Comparison of ENCODE assay signal across 39 cellular contexts in the genomic region with DNA sequence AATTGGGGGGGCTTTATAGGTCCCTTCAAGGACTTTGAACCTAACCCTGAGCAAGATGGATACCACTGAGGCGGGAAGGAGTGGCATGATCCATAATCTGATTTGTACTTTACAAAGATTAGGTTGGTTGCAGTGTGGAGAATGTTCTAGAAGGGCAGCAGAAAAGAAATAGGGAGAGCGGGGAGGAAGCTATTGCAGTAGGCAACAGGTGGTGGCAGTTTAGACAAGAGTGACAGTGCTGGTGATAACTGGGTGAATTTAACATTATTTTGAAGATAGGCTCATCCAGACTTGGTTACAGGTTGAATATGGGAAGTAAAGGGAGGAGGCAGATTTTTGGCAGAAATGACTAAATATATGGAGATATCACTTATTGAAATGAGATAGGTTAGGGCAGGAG.
"Had no signal": no experiment of that assay in that cellular context is flagged by ENCODE, and none has a peak within 500 bp of the region (broad histone marks: within the 10 kb centered on the region; RNA-seq: fewer than 3 reads in every experiment).

No MANE protein-coding gene starts in this region.

- FAIRE-seq: astrocyte, bronchial epithelial cell had no signal

- H3K4me3 Mint-ChIP-seq: activated naive CD4-positive, alpha-beta T cell treated with anti-CD3 and anti-CD28 coated beads for 36 hours; activated naive CD4-positive, alpha-beta T cell treated with anti-CD3 and anti-CD28 coated beads, Interleukin-2, amount 10 ng/mL, durations not matched to agents 7 days and 5 days; activated naive CD4-positive, alpha-beta T cell treated with anti-CD3 and anti-CD28 coated beads, Interleukin-2, amount 50 U/mL, for 24 hours; activated naive CD8-positive, alpha-beta T cell; activated naive CD8-positive, alpha-beta T cell treated with anti-CD3 and anti-CD28 coated beads for 36 hours; activated naive CD8-positive, alpha-beta T cell treated with anti-CD3 and anti-CD28 coated beads, Interleukin-2, amount 10 ng/mL, durations not matched to agents 7 days and 5 days; activated naive CD8-positive, alpha-beta T cell treated with anti-CD3 and anti-CD28 coated beads, Interleukin-2, amount 50 U/mL, for 24 hours; activated T-cell treated with anti-CD3 and anti-CD28 coated beads, Interleukin-2, amount 50 U/mL, for 24 hours; activated T-cell treated with anti-CD3 and anti-CD28 coated beads, Interleukin-2, amount 50 U/mL, for 4 hours; activated T-cell treated with anti-CD3 and anti-CD28 coated beads, Interleukin-2, amount 50 U/mL, for 72 hours; activated T-helper 1 cell treated with anti-CD3 and anti-CD28 coated beads, Interleukin-12 subunit alpha, Interleukin-12 subunit beta, Interleukin-2, Interleukin-4 antibody, amounts not matched to agents 30 ng/mL and 10 ng/mL and 1 ng/mL, durations not matched to agents 14 hours and 24 hours and 36 hours; activated T-helper 17 cell treated with anti-CD3 and anti-CD28 coated beads, Interleukin-2, amount 50 U/mL, for 72 hours; brain; central memory CD8-positive, alpha-beta T cell had no signal

- H3K36me3 Mint-ChIP-seq: activated naive CD4-positive, alpha-beta T cell treated with anti-CD3 and anti-CD28 coated beads, Interleukin-2, amount 10 ng/mL, durations not matched to agents 7 days and 5 days; activated naive CD4-positive, alpha-beta T cell treated with anti-CD3 and anti-CD28 coated beads, Interleukin-2, amount 50 U/mL, for 24 hours; activated naive CD8-positive, alpha-beta T cell; activated naive CD8-positive, alpha-beta T cell treated with anti-CD3 and anti-CD28 coated beads for 36 hours; activated naive CD8-positive, alpha-beta T cell treated with anti-CD3 and anti-CD28 coated beads, Interleukin-2, amount 10 ng/mL, durations not matched to agents 7 days and 5 days; brain had no signal

- H3K4me3 ChIP-seq: adrenal gland, ascending aorta, body of pancreas, breast epithelium, cardiac muscle cell had no signal

- H3K27ac Mint-ChIP-seq: activated naive CD4-positive, alpha-beta T cell treated with anti-CD3 and anti-CD28 coated beads for 36 hours; activated naive CD4-positive, alpha-beta T cell treated with anti-CD3 and anti-CD28 coated beads, Interleukin-2, amount 10 ng/mL, durations not matched to agents 7 days and 5 days; activated naive CD4-positive, alpha-beta T cell treated with anti-CD3 and anti-CD28 coated beads, Interleukin-2, amount 50 U/mL, for 24 hours; activated naive CD4-positive, alpha-beta T cell treated with anti-CD3 and anti-CD28 coated beads, Interleukin-2, amount 50 U/mL, for 72 hours; activated naive CD8-positive, alpha-beta T cell; activated naive CD8-positive, alpha-beta T cell treated with anti-CD3 and anti-CD28 coated beads for 36 hours; activated naive CD8-positive, alpha-beta T cell treated with anti-CD3 and anti-CD28 coated beads, Interleukin-2, amount 10 ng/mL, durations not matched to agents 7 days and 5 days; activated naive CD8-positive, alpha-beta T cell treated with anti-CD3 and anti-CD28 coated beads, Interleukin-2, amount 50 U/mL, for 24 hours; activated T-cell treated with anti-CD3 and anti-CD28 coated beads, Interleukin-2, amount 50 U/mL, for 24 hours; activated T-cell treated with anti-CD3 and anti-CD28 coated beads, Interleukin-2, amount 50 U/mL, for 72 hours; activated T-helper 1 cell treated with anti-CD3 and anti-CD28 coated beads, Interleukin-12 subunit alpha, Interleukin-12 subunit beta, Interleukin-2, Interleukin-4 antibody, amounts not matched to agents 30 ng/mL and 10 ng/mL and 1 ng/mL, durations not matched to agents 14 hours and 24 hours and 36 hours; activated T-helper 17 cell treated with anti-CD3 and anti-CD28 coated beads, Interleukin-2, amount 50 U/mL, for 72 hours; activated T-helper 2 cell treated with anti-CD3 and anti-CD28 coated beads, Interferon-gamma antibody, Interleukin-2, Interleukin-4, amounts not matched to agents 10 μg/mL and 5 μg/mL and 100 μg/mL, durations not matched to agents 14 hours and 24 hours and 36 hours; brain had no signal

- DNase-seq: activated effector memory CD4-positive, alpha-beta T cell treated with anti-CD3 and anti-CD28 coated beads, Interleukin-2, amount 50 U/mL, for 16 hours; activated effector memory CD4-positive, alpha-beta T cell treated with Interleukin-2 at 50 U/mL for 16 hours; activated gamma-delta T cell; activated gamma-delta T cell treated with Interleukin-2 at 50 U/mL for 16 hours; activated naive CD4-positive, alpha-beta T cell; activated naive CD4-positive, alpha-beta T cell treated with anti-CD3 and anti-CD28 coated beads for 36 hours; activated naive CD4-positive, alpha-beta T cell treated with anti-CD3 and anti-CD28 coated beads, Interleukin-2, amount 10 ng/mL, durations not matched to agents 7 days and 5 days; activated naive CD4-positive, alpha-beta T cell treated with anti-CD3 and anti-CD28 coated beads, Interleukin-2, amount 50 U/mL, for 16 hours; activated naive CD4-positive, alpha-beta T cell treated with Interleukin-2 at 50 U/mL for 16 hours; activated naive CD8-positive, alpha-beta T cell treated with anti-CD3 and anti-CD28 coated beads for 36 hours; activated naive CD8-positive, alpha-beta T cell treated with anti-CD3 and anti-CD28 coated beads, Interleukin-2, amount 10 ng/mL, durations not matched to agents 7 days and 5 days; activated naive CD8-positive, alpha-beta T cell treated with anti-CD3 and anti-CD28 coated beads, Interleukin-2, amount 50 U/mL, for 24 hours; activated T-cell treated with anti-CD3 and anti-CD28 coated beads, Interleukin-2, amount 50 U/mL, for 24 hours; activated T-cell treated with anti-CD3 and anti-CD28 coated beads, Interleukin-2, amount 50 U/mL, for 4 hours; activated T-cell treated with anti-CD3 and anti-CD28 coated beads, Interleukin-2, amount 50 U/mL, for 48 hours; activated T-cell treated with anti-CD3 and anti-CD28 coated beads, Interleukin-2, amount 50 U/mL, for 72 hours; adrenal gland; amniotic stem cell; amygdala; anterior cingulate cortex; aorta; body of pancreas; brain microvascular endothelial cell; caudate nucleus; central memory CD4-positive, alpha-beta T cell; cerebellar nuclear complex had no signal

- H3K4me1 Mint-ChIP-seq: activated naive CD4-positive, alpha-beta T cell treated with anti-CD3 and anti-CD28 coated beads, Interleukin-2, amount 10 ng/mL, durations not matched to agents 7 days and 5 days; activated naive CD4-positive, alpha-beta T cell treated with anti-CD3 and anti-CD28 coated beads, Interleukin-2, amount 50 U/mL, for 24 hours; activated naive CD8-positive, alpha-beta T cell treated with anti-CD3 and anti-CD28 coated beads for 36 hours; activated naive CD8-positive, alpha-beta T cell treated with anti-CD3 and anti-CD28 coated beads, Interleukin-2, amount 10 ng/mL, durations not matched to agents 7 days and 5 days; activated naive CD8-positive, alpha-beta T cell treated with anti-CD3 and anti-CD28 coated beads, Interleukin-2, amount 50 U/mL, for 24 hours; activated T-helper 17 cell treated with anti-CD3 and anti-CD28 coated beads, Interleukin-2, amount 50 U/mL, for 72 hours; central memory CD8-positive, alpha-beta T cell had no signal

- H3K9me3 Mint-ChIP-seq: activated T-helper 1 cell treated with anti-CD3 and anti-CD28 coated beads, Interleukin-12 subunit alpha, Interleukin-12 subunit beta, Interleukin-2, Interleukin-4 antibody, amounts not matched to agents 30 ng/mL and 10 ng/mL and 1 ng/mL, durations not matched to agents 14 hours and 24 hours and 36 hours; activated T-helper 2 cell treated with anti-CD3 and anti-CD28 coated beads, Interferon-gamma antibody, Interleukin-2, Interleukin-4, amounts not matched to agents 10 μg/mL and 5 μg/mL and 100 μg/mL, durations not matched to agents 14 hours and 24 hours and 36 hours had no signal

- H3K27me3 Mint-ChIP-seq: activated naive CD4-positive, alpha-beta T cell treated with anti-CD3 and anti-CD28 coated beads, Interleukin-2, amount 10 ng/mL, durations not matched to agents 7 days and 5 days; activated naive CD8-positive, alpha-beta T cell treated with anti-CD3 and anti-CD28 coated beads for 36 hours; activated naive CD8-positive, alpha-beta T cell treated with anti-CD3 and anti-CD28 coated beads, Interleukin-2, amount 10 ng/mL, durations not matched to agents 7 days and 5 days; brain had no signal

- H3K27me3 ChIP-seq: adrenal gland, ascending aorta, body of pancreas, brain microvascular endothelial cell, breast epithelium had no signal

- H3K27ac ChIP-seq: adrenal gland, ascending aorta, body of pancreas, brain microvascular endothelial cell, breast epithelium, cardiac muscle cell had no signal

- H3K4me1 ChIP-seq: adrenal gland, ascending aorta, body of pancreas, breast epithelium had no signal

- H3K36me3 ChIP-seq: adrenal gland, ascending aorta, brain microvascular endothelial cell, breast epithelium, cardiac muscle cell had no signal

- H3K9me3 ChIP-seq: adrenal gland, ascending aorta, body of pancreas, breast epithelium had no signal
